Comparison of ENCODE assay signal across 8 cellular contexts in genomic region chr19:39557791-39558622, GRCh38. TPM values are rescaled to one million over a fixed set of nuclear protein-coding genes. Genes with fewer than 3 reads are reported as not detected.
DNase-seq lines count a peak whose midpoint lies in the region; TF ChIP-seq lines count a peak whose summit lies in the region.

No MANE protein-coding gene starts in this region.

- H3K9ac ChIP-seq in skeletal muscle tissue (ENCODE audit: low read depth in 1 of 3, low read length in 3 of 3) = no peak overlapping the region

- no peaks in the 10 kb centered on the region for H3K9me3 ChIP-seq in skeletal muscle tissue (ENCODE audit: control insufficient read depth in 3 of 3, low read length in 3 of 3)

- TF ChIP-seq POLR2A in erythroblast (IDR thresholded peaks at IDR 0.05; ENCODE audit: low read length) = no peak

- peak overlapping the region; percentile 78 for H3K4me3 Mint-ChIP-seq in activated naive CD4-positive, alpha-beta T cell treated with anti-CD3 and anti-CD28 coated beads, Interleukin-2, amount 50 U/mL, for 24 hours

- H3K27ac Mint-ChIP-seq in activated naive CD4-positive, alpha-beta T cell treated with anti-CD3 and anti-CD28 coated beads, Interleukin-2, amount 50 U/mL, for 24 hours = peak overlapping the region; percentile 96

- H3K4me3 ChIP-seq in skeletal muscle tissue (ENCODE audit: low read length in 3 of 3) = peak overlapping the region in 2 of 3 donors; percentile 1 to 3

- no peaks in the 10 kb centered on the region for H3K36me3 Mint-ChIP-seq in activated naive CD4-positive, alpha-beta T cell treated with anti-CD3 and anti-CD28 coated beads, Interleukin-2, amount 50 U/mL, for 24 hours

- H3K9me3 Mint-ChIP-seq in activated naive CD4-positive, alpha-beta T cell treated with anti-CD3 and anti-CD28 coated beads, Interleukin-2, amount 50 U/mL, for 24 hours = no peaks in the 10 kb centered on the region

- H3K4me1 ChIP-seq in skeletal muscle tissue (ENCODE audit: control insufficient read depth in 3 of 3, insufficient read depth in 3 of 3, low read length in 3 of 3) = peaks cover 4 to 12% (median 8%) of the 10 kb centered on the region in 3 donors

- H3K27me3 ChIP-seq in skeletal muscle tissue (ENCODE audit: control insufficient read depth in 3 of 3, insufficient read depth in 3 of 3, low read length in 3 of 3) = no peaks in the 10 kb centered on the region

- DNase-seq in activated CD4-positive, alpha-beta T cell treated with anti-CD3 and anti-CD28 coated beads for 48 hours = peak; percentile 22
- no peak for DNase-seq in activated CD4-positive, alpha-beta T cell treated with anti-CD3 and anti-CD28 coated beads, Interleukin-2, amount 50 U/mL, for 48 hours
- DNase-seq in NCI-H1930 (lab: John Stamatoyannopoulos, UW) = peak; percentile 32 to 76
- DNase-seq in HuH-7.5 (ENCODE audit: low spot score) = no peak
- no peak for DNase-seq in erythroblast (lab: John Stamatoyannopoulos, UW)
- no peak for DNase-seq in glomerular visceral epithelial cell (ENCODE audit: extremely low spot score)

- no peak overlapping the region for H3K27ac ChIP-seq in skeletal muscle tissue (ENCODE audit: low read depth, low read length)

- no peaks in the 10 kb centered on the region for H3K27me3 Mint-ChIP-seq in activated naive CD4-positive, alpha-beta T cell treated with anti-CD3 and anti-CD28 coated beads, Interleukin-2, amount 50 U/mL, for 24 hours

- H3K36me3 ChIP-seq in skeletal muscle tissue (ENCODE audit: control insufficient read depth in 3 of 3, insufficient read depth in 3 of 3, low read length in 3 of 3) = no peaks in the 10 kb centered on the region

- peaks cover 33% of the 10 kb centered on the region for H3K4me1 Mint-ChIP-seq in activated naive CD4-positive, alpha-beta T cell treated with anti-CD3 and anti-CD28 coated beads, Interleukin-2, amount 50 U/mL, for 24 hours

RNA-seq across cellular contexts. Expression of gene EID2, which starts 18.0 kb away (rescaled TPM):
- 6.8 TPM for total RNA-seq in skeletal muscle tissue

RNA-seq across cellular contexts. Expression of gene EID2B, which starts 25.4 kb away (rescaled TPM):
- total RNA-seq in skeletal muscle tissue = 2.6 TPM

RNA-seq across cellular contexts. Expression of gene SELENOV, which starts 43.1 kb away (rescaled TPM):
- total RNA-seq in skeletal muscle tissue = not detected

RNA-seq across cellular contexts. Expression of gene LGALS13, which starts 44.3 kb away (rescaled TPM):
- total RNA-seq in skeletal muscle tissue = not detected

RNA-seq across cellular contexts. Expression of gene DLL3, which starts 59.3 kb away (rescaled TPM):
- total RNA-seq in skeletal muscle tissue = not detected

Comparison
In these comparisons a context has a peak if more than half of its experiments do, and no peak if none do; other contexts are left out.
1. DNase-seq: peak in activated CD4-positive, alpha-beta T cell treated with anti-CD3 and anti-CD28 coated beads for 48 hours (single experiment) and NCI-H1930 (2 of 2); none in activated CD4-positive, alpha-beta T cell treated with anti-CD3 and anti-CD28 coated beads, Interleukin-2, amount 50 U/mL, for 48 hours (0 of 2), HuH-7.5 (single experiment), erythroblast (0 of 2) and glomerular visceral epithelial cell (single experiment).